In genomic region chr12:126667340-126667739, GRCh38 we compare ENCODE assay signal across 17 cellular contexts.
DNase-seq lines count a peak whose midpoint lies in the region; TF ChIP-seq lines count a peak whose summit lies in the region.
"Had no signal": no experiment of that assay in that cellular context is flagged by ENCODE, and none has a peak within 500 bp of the region (broad histone marks: within the 10 kb centered on the region; RNA-seq: fewer than 3 reads in every experiment).

No MANE protein-coding gene starts in this region.

- H3K27ac ChIP-seq in spleen = no peak overlapping the region
- H3K27ac ChIP-seq: adrenal gland, ovary, SJSA1 had no signal

- TF ChIP-seq CTCF in AG10803 (conservative IDR thresholded peaks at IDR 0.05; ENCODE audit: low read length) (no peak), astrocyte of the spinal cord (IDR thresholded peaks at IDR 0.05; ENCODE audit: low read depth, low read length) (no peak), spleen (IDR thresholded peaks at IDR 0.05 in 8 of 11, conservative IDR thresholded peaks at IDR 0.05 in 3 of 11) (no peak)

- DNase-seq in AG10803 (ENCODE audit: low read depth) (peak; percentile 80), HT1080 (ENCODE audit: low read depth) (peak; percentile 85), astrocyte of the spinal cord (ENCODE audit: low read depth, low spot score) (peak; percentile 95), kidney tubule cell (ENCODE audit: low spot score) (peak; percentile 43), ecto neural progenitor cell (ENCODE audit: low spot score) (no peak), spleen (no peak), medulla oblongata (ENCODE audit: extremely low spot score) (no peak)
- no peak for DNase-seq in stimulated activated CD4-positive, alpha-beta T cell treated with anti-CD3 and anti-CD28 coated beads, Interleukin-4, amount 100 ng/mL, for 24 hours
- DNase-seq: activated T-cell treated with anti-CD3 and anti-CD28 coated beads, Interleukin-2, amount 50 U/mL, for 72 hours; adrenal gland; AML-193; midbrain; MM.1S; NCI-H2171; ovary; stimulated activated CD4-positive, alpha-beta T cell treated with anti-CD3 and anti-CD28 coated beads, Interleukin-12 subunit alpha, Interleukin-12 subunit beta, amount 100 ng/mL, for 4 hours had no signal

- peaks cover 0 to 16% (median 14%) of the 10 kb centered on the region in 8 donors for H3K9me3 ChIP-seq in spleen
- H3K9me3 ChIP-seq: adrenal gland, ovary, SJSA1 had no signal

- no peaks in the 10 kb centered on the region for H3K4me1 ChIP-seq in spleen
- H3K4me1 ChIP-seq: adrenal gland, SJSA1 had no signal

- H3K36me3 ChIP-seq in spleen = no peaks in the 10 kb centered on the region
- H3K36me3 ChIP-seq: adrenal gland, ovary, SJSA1 had no signal

- TF ChIP-seq POLR2A in spleen (IDR thresholded peaks at IDR 0.05) = no peak

- intact Hi-C loops in spleen (cut with DNase I; ENCODE audit: low total_unique reads) = no loop called here

- 71 to 75% (median 74%) methylated on average over 4 of the region's 4 CpGs for WGBS in spleen, 5 donors

- no peak overlapping the region for H3K4me3 ChIP-seq in AG10803 (ENCODE audit: low read length)
- H3K4me3 ChIP-seq in astrocyte of the spinal cord (ENCODE audit: low read depth, low read length) = no peak overlapping the region
- H3K4me3 ChIP-seq in spleen = no peak overlapping the region
- H3K4me3 ChIP-seq: adrenal gland, ovary, SJSA1 had no signal

- no peaks in the 10 kb centered on the region for H3K27me3 ChIP-seq in spleen (replicated peaks in 1 of 7)
- H3K27me3 ChIP-seq: adrenal gland, ovary, SJSA1 had no signal

- in situ Hi-C loops in astrocyte of the spinal cord (cut with HindIII; ENCODE audit: low sequenced_read_pairs) = no loop called here

Comparison
In these comparisons a context has a peak if more than half of its experiments do, and no peak if none do; other contexts are left out.
1. DNase-seq: peak in AG10803 (single experiment), HT1080 (single experiment), astrocyte of the spinal cord (single experiment) and kidney tubule cell (single experiment); none in stimulated activated CD4-positive, alpha-beta T cell treated with anti-CD3 and anti-CD28 coated beads, Interleukin-4, amount 100 ng/mL, for 24 hours (single experiment), ecto neural progenitor cell (single experiment), spleen (single experiment) and medulla oblongata (single experiment).